ENCODE assay signal across 8 cellular contexts in genomic region chr4:4995103-4995761, GRCh38. TPM values are rescaled to one million over a fixed set of nuclear protein-coding genes. Genes with fewer than 3 reads are reported as not detected.
DNase-seq lines count a peak whose midpoint lies in the region; ATAC-seq and TF ChIP-seq lines count a peak whose summit lies in the region.

No MANE protein-coding gene starts in this region.

- no peaks in the 10 kb centered on the region for H3K36me3 ChIP-seq in gastroesophageal sphincter
- H3K36me3 ChIP-seq in neutrophil = no peaks in the 10 kb centered on the region
- no peaks in the 10 kb centered on the region for H3K36me3 ChIP-seq in uterus

- H3K4me1 ChIP-seq in gastroesophageal sphincter (peaks cover 0 to 43% (median 11%) of the 10 kb centered on the region in 3 donors), neutrophil (ENCODE audit: control insufficient read depth in 1 of 2, insufficient read depth in 1 of 2, low read depth in 1 of 2, low read length in 1 of 2) (peaks cover 0 to 3% of the 10 kb centered on the region in 2 experiments), uterus (peaks cover 0 to 8% of the 10 kb centered on the region in 2 donors)

- H3K27ac Mint-ChIP-seq in activated T-cell treated with anti-CD3 and anti-CD28 coated beads, Interleukin-2, amount 50 U/mL, for 24 hours = no peak overlapping the region

- H3K27ac ChIP-seq in gastroesophageal sphincter (peak overlapping the region in 2 of 4 donors; percentile 7 to 22), neutrophil (no peak overlapping the region), uterus (peak overlapping the region in 1 of 2 donors; percentile 32)

- H3K4me3 ChIP-seq in gastroesophageal sphincter (no peak overlapping the region), neutrophil (ENCODE audit: low read depth in 1 of 2, low read length in 1 of 2) (no peak overlapping the region), uterus (no peak overlapping the region)

- H3K27me3 Mint-ChIP-seq in activated T-cell treated with anti-CD3 and anti-CD28 coated beads, Interleukin-2, amount 50 U/mL, for 24 hours = peaks cover 28% of the 10 kb centered on the region

- peak; percentile 9 to 38 for DNase-seq in NOMO-1 (lab: John Stamatoyannopoulos, UW; ENCODE audit: unreplicated experiment in 2 of 2)
- no peak for DNase-seq in NOMO-1 treated with dmso at 0.1 percent for 144 hours (lab: John Stamatoyannopoulos, UW; ENCODE audit: unreplicated experiment)
- DNase-seq in NCI-H748 (lab: John Stamatoyannopoulos, UW; ENCODE audit: unreplicated experiment) = peak; percentile 43
- DNase-seq in activated T-cell treated with anti-CD3 and anti-CD28 coated beads, Interleukin-2, amount 50 U/mL, for 24 hours = peak; percentile 56
- peak; percentile 74 to 77 for DNase-seq in uterus

- TF ChIP-seq CTCF in gastroesophageal sphincter (IDR thresholded peaks at IDR 0.05) (peak; percentile 84 to 97 (median 88)), neutrophil (IDR thresholded peaks at IDR 0.05) (peak; percentile 48), uterus (IDR thresholded peaks at IDR 0.05) (peak; percentile 83 to 92 (median 83))

- no peak for TF ChIP-seq EP300 in gastroesophageal sphincter (IDR thresholded peaks at IDR 0.05)

- H3K4me3 Mint-ChIP-seq in activated T-cell treated with anti-CD3 and anti-CD28 coated beads, Interleukin-2, amount 50 U/mL, for 24 hours = no peak overlapping the region

- no peaks in the 10 kb centered on the region for H3K27me3 ChIP-seq in gastroesophageal sphincter
- peaks cover 9% of the 10 kb centered on the region for H3K27me3 ChIP-seq in neutrophil
- no peaks in the 10 kb centered on the region for H3K27me3 ChIP-seq in uterus

- no peaks in the 10 kb centered on the region for H3K9me3 Mint-ChIP-seq in activated T-cell treated with anti-CD3 and anti-CD28 coated beads, Interleukin-2, amount 50 U/mL, for 24 hours

- H3K4me1 Mint-ChIP-seq in activated T-cell treated with anti-CD3 and anti-CD28 coated beads, Interleukin-2, amount 50 U/mL, for 24 hours (ENCODE audit: low read depth) = no peaks in the 10 kb centered on the region

- WGBS in gastroesophageal sphincter (ENCODE audit: low coverage in 1 of 2), 2 donors = 38 to 60% methylated on average over 1 to 2 of the region's 18 CpGs

- no peaks in the 10 kb centered on the region for H3K36me3 Mint-ChIP-seq in activated T-cell treated with anti-CD3 and anti-CD28 coated beads, Interleukin-2, amount 50 U/mL, for 24 hours (ENCODE audit: low read depth)

- TF ChIP-seq POLR2A in gastroesophageal sphincter (IDR thresholded peaks at IDR 0.05) (no peak), uterus (IDR thresholded peaks at IDR 0.05) (no peak)

- ATAC-seq in HG02852 (IDR thresholded peaks at IDR 0.05; ENCODE audit: unreplicated experiment) = peak; percentile 61
- ATAC-seq in gastroesophageal sphincter = peak; percentile 57

- intact Hi-C loops in uterus (cut with DNase I; ENCODE audit: low total_unique reads) = no loop called here

- H3K9me3 ChIP-seq in gastroesophageal sphincter (no peaks in the 10 kb centered on the region), neutrophil (no peaks in the 10 kb centered on the region), uterus (no peaks in the 10 kb centered on the region)

RNA-seq across cellular contexts. Expression of gene CYTL1, which starts 24.0 kb away (rescaled TPM):
- total RNA-seq in gastroesophageal sphincter (1 to 10 TPM; 1.4 to 5.0 (median 2.3) TPM), uterus (10 to 100 TPM in 2 of 4 donors, 1 to 10 TPM in 1, under 1 TPM in 1; 0.51 to 15.9 (median 9.8) TPM)

RNA-seq across cellular contexts. Expression of gene STK32B, which starts 56.0 kb away (rescaled TPM):
- total RNA-seq in gastroesophageal sphincter (1 to 10 TPM; 1.9 to 5.3 (median 2.4) TPM), uterus (10 to 100 TPM in 1 of 4 donors, 1 to 10 TPM in 3; 3.0 to 33.8 (median 4.3) TPM)
